In genomic region chr7:47580175-47580701, GRCh38 we compare ENCODE assay signal across 1 cellular context.
A peak's percentile ranks its signal among the peaks of the same experiment; 100 is the strongest.
TF ChIP-seq lines count a peak whose summit lies in the region.

No MANE protein-coding gene starts in this region.

TF ChIP-seq in HepG2, 621 proteins besides CTCF, POLR2A, EP300 and RAD21 (continued from another document and continues in another):
- TF ChIP-seq HDAC6 (IDR thresholded peaks at IDR 0.05; ENCODE audit: low read depth, low read length) (no peak), NCOR1 (IDR thresholded peaks at IDR 0.05; ENCODE audit: borderline replicate concordance, low read length) (no peak), SATB2 (CRISPR knock-in tag; IDR thresholded peaks at IDR 0.05) (no peak), MED8 (CRISPR knock-in tag; IDR thresholded peaks at IDR 0.05; ENCODE audit: insufficient replicate concordance) (no peak), KDM6A (CRISPR knock-in tag; IDR thresholded peaks at IDR 0.05; ENCODE audit: low read depth) (peak; percentile 42; the same call in 1 of the 2 replicates), ZNF749 (CRISPR knock-in tag; IDR thresholded peaks at IDR 0.05; ENCODE audit: borderline replicate concordance) (no peak), ZFAT (CRISPR knock-in tag; conservative IDR thresholded peaks at IDR 0.05) (no peak), ZNF335 (CRISPR knock-in tag; IDR thresholded peaks at IDR 0.05) (no peak), BRCA1 (CRISPR knock-in tag; IDR thresholded peaks at IDR 0.05) (no peak), ZNF275 (CRISPR knock-in tag; IDR thresholded peaks at IDR 0.05; ENCODE audit: borderline replicate concordance) (no peak), RELA (CRISPR knock-in tag; IDR thresholded peaks at IDR 0.05) (no peak), PHF21A (CRISPR knock-in tag; IDR thresholded peaks at IDR 0.05) (no peak), ZNF547 (CRISPR knock-in tag; IDR thresholded peaks at IDR 0.05) (no peak), ELF3 (CRISPR knock-in tag; IDR thresholded peaks at IDR 0.05) (peak; percentile 57; the same call in 1 of the 2 replicates), HMG20B (CRISPR knock-in tag; conservative IDR thresholded peaks at IDR 0.05) (no peak), GRHL1 (CRISPR knock-in tag; conservative IDR thresholded peaks at IDR 0.05) (no peak), HHEX (CRISPR knock-in tag; IDR thresholded peaks at IDR 0.05) (no peak), ZBTB38 (CRISPR knock-in tag; IDR thresholded peaks at IDR 0.05) (no peak), AFF4 (CRISPR knock-in tag; IDR thresholded peaks at IDR 0.05) (no peak), CCAR2 (optimal IDR thresholded peaks at IDR 0.05; ENCODE audit: low read depth, low read length) (no peak), POGZ (CRISPR knock-in tag; IDR thresholded peaks at IDR 0.05) (no peak), MAFG (CRISPR knock-in tag; IDR thresholded peaks at IDR 0.05) (no peak), KLF12 (CRISPR knock-in tag; IDR thresholded peaks at IDR 0.05; ENCODE audit: borderline replicate concordance) (no peak; the same call in 1 of the 2 replicates), ZNF280D (CRISPR knock-in tag; IDR thresholded peaks at IDR 0.05) (no peak), CENPBD1 (CRISPR knock-in tag; IDR thresholded peaks at IDR 0.05; ENCODE audit: borderline replicate concordance, low read depth) (no peak), ZNF101 (CRISPR knock-in tag; IDR thresholded peaks at IDR 0.05; ENCODE audit: borderline replicate concordance, low read depth) (no peak), MIXL1 (CRISPR knock-in tag; IDR thresholded peaks at IDR 0.05) (no peak), RFX3 (CRISPR knock-in tag; IDR thresholded peaks at IDR 0.05) (no peak)
- TF ChIP-seq, protein P1, sequence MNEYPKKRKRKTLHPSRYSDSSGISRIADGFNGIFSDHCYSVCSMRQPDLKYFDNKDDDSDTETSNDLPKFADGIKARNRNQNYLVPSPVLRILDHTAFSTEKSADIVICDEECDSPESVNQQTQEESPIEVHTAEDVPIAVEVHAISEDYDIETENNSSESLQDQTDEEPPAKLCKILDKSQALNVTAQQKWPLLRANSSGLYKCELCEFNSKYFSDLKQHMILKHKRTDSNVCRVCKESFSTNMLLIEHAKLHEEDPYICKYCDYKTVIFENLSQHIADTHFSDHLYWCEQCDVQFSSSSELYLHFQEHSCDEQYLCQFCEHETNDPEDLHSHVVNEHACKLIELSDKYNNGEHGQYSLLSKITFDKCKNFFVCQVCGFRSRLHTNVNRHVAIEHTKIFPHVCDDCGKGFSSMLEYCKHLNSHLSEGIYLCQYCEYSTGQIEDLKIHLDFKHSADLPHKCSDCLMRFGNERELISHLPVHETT (CRISPR knock-in tag; conservative IDR thresholded peaks at IDR 0.05), result no peak
- TF ChIP-seq, protein P2, sequence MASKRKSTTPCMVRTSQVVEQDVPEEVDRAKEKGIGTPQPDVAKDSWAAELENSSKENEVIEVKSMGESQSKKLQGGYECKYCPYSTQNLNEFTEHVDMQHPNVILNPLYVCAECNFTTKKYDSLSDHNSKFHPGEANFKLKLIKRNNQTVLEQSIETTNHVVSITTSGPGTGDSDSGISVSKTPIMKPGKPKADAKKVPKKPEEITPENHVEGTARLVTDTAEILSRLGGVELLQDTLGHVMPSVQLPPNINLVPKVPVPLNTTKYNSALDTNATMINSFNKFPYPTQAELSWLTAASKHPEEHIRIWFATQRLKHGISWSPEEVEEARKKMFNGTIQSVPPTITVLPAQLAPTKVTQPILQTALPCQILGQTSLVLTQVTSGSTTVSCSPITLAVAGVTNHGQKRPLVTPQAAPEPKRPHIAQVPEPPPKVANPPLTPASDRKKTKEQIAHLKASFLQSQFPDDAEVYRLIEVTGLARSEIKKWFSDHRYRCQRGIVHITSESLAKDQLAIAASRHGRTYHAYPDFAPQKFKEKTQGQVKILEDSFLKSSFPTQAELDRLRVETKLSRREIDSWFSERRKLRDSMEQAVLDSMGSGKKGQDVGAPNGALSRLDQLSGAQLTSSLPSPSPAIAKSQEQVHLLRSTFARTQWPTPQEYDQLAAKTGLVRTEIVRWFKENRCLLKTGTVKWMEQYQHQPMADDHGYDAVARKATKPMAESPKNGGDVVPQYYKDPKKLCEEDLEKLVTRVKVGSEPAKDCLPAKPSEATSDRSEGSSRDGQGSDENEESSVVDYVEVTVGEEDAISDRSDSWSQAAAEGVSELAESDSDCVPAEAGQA (IDR thresholded peaks at IDR 0.05; ENCODE audit: low read depth), result no peak
- TF ChIP-seq, protein P2 (CRISPR knock-in tag; IDR thresholded peaks at IDR 0.05; ENCODE audit: borderline replicate concordance), result no peak
- TF ChIP-seq, protein P3, sequence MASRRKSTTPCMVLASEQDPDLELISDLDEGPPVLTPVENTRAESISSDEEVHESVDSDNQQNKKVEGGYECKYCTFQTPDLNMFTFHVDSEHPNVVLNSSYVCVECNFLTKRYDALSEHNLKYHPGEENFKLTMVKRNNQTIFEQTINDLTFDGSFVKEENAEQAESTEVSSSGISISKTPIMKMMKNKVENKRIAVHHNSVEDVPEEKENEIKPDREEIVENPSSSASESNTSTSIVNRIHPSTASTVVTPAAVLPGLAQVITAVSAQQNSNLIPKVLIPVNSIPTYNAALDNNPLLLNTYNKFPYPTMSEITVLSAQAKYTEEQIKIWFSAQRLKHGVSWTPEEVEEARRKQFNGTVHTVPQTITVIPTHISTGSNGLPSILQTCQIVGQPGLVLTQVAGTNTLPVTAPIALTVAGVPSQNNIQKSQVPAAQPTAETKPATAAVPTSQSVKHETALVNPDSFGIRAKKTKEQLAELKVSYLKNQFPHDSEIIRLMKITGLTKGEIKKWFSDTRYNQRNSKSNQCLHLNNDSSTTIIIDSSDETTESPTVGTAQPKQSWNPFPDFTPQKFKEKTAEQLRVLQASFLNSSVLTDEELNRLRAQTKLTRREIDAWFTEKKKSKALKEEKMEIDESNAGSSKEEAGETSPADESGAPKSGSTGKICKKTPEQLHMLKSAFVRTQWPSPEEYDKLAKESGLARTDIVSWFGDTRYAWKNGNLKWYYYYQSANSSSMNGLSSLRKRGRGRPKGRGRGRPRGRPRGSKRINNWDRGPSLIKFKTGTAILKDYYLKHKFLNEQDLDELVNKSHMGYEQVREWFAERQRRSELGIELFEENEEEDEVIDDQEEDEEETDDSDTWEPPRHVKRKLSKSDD (CRISPR knock-in tag; IDR thresholded peaks at IDR 0.05; ENCODE audit: low read depth), result no peak
- TF ChIP-seq, protein P4, sequence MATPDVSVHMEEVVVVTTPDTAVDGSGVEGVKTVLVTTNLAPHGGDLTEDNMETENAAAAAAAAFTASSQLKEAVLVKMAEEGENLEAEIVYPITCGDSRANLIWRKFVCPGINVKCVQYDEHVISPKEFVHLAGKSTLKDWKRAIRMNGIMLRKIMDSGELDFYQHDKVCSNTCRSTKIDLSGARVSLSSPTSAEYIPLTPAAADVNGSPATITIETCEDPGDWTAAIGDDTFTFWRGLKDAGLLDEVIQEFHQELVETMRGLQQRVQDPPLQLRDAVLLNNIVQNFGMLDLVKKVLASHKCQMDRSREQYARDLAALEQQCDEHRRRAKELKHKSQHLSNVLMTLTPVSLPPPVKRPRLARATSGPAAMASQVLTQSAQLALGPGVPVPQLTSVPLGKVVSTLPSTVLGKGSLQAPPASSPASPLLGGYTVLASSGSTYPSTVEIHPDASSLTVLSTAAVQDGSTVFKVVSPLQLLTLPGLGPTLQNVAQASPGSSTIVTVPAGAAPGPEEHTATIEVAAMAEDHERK (CRISPR knock-in tag; IDR thresholded peaks at IDR 0.05; ENCODE audit: low read depth), result no peak
- TF ChIP-seq, protein P5, sequence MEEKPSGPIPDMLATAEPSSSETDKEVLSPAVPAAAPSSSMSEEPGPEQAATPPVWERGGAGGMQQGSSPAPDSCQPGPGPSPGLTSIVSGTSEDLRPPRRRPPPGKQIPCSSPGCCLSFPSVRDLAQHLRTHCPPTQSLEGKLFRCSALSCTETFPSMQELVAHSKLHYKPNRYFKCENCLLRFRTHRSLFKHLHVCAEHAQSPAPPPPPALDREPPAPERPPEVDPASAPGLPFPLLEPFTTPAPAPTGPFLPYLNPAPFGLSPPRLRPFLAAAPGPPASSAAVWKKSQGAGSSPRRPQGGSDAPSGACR (CRISPR knock-in tag; IDR thresholded peaks at IDR 0.05), result no peak
